In the genomic region with DNA sequence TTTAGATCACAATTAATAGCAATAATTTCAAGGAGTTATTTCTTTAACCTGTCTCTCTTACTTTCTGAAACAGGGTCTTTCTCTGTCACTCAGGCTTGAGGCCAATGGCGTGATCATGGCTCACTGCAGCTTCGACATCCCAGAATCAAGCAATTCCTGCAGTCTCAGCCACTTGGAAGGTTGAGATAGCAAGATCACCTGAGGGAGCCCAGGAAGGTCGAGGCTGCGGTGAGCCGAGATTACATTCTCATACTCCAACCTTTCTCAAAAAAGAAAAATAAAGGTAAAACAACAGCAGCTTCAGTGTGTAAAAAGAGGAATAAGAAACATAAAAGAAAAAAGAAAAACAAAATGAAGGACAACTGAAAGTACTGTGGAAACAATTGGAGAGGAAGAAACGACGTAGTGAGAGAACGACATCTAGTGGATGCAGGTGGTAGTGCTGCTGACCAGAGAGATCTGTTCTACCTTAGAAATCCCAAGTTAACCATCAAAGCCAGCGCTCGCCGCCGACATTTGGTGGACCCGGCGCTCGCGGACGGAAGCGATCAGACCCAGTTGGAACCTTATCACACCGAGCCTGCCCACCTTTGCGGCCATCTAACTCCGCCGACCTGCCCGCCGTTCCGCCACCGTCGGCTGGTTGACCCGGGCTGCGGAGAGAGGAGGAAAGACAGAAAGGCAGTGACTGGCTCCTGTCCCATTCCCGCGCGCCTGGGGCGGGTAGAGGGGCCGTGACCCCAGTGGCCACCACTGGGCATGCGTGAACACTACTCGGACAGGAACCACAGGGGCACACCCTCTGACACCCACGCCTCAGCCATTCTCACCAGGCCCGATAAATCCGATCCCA, we compare ENCODE assay signal across 8 cellular contexts.
A peak's percentile ranks its signal among the peaks of the same experiment; 100 is the strongest.
DNase-seq lines count a peak whose midpoint lies in the region; ATAC-seq lines count a peak whose summit lies in the region.

No MANE protein-coding gene starts in this region.

- H2AK5ac ChIP-seq in mesenchymal stem cell (ENCODE audit: low read length, severe bottlenecking): no peak overlapping the region

- DNase-seq in AG20443 (ENCODE audit: low spot score) (peak; percentile 62), NCI-H524 treated with DMSO at 0.1 percent for 48 hours (lab: John Stamatoyannopoulos, UW) (peak; percentile 11), mesenchymal stem cell (peak; percentile 1)
- peak; percentile 42 to 48 for DNase-seq in activated CD4-positive, alpha-beta T cell treated with anti-CD3 and anti-CD28 coated beads, Interleukin-2, amount 50 U/mL, for 24 hours (ENCODE audit: low read depth in 1 of 2, low spot score in 1 of 2)
- peak; percentile 18 to 48 (median 32) for DNase-seq in effector memory CD4-positive, alpha-beta T cell
- peak; percentile 17 for DNase-seq in stimulated activated CD8-positive, alpha-beta memory T cell treated with anti-CD3 and anti-CD28 coated beads, Interleukin-15, amount 100 ng/mL, for 24 hours (ENCODE audit: low read depth)

- no peak overlapping the region for H2BK12ac ChIP-seq in mesenchymal stem cell (ENCODE audit: low read length in 2 of 2)

- no peak overlapping the region for H3K18ac ChIP-seq in mesenchymal stem cell (ENCODE audit: low read depth in 1 of 2, low read length in 2 of 2)

- H3K4me2 ChIP-seq in mesenchymal stem cell (ENCODE audit: low read length, poor library complexity, severe bottlenecking): no peak overlapping the region

- no peaks in the 10 kb centered on the region for H3K4me1 ChIP-seq in effector memory CD4-positive, alpha-beta T cell (ENCODE audit: control insufficient read depth, insufficient read depth, low read length, poor library complexity, severe bottlenecking)
- no peaks in the 10 kb centered on the region for H3K4me1 ChIP-seq in mesenchymal stem cell (ENCODE audit: control insufficient read depth, insufficient read depth, low read depth, low read length)

- no peak overlapping the region for H3K23ac ChIP-seq in mesenchymal stem cell (ENCODE audit: low read length in 2 of 2)

- H3K4ac ChIP-seq in mesenchymal stem cell (ENCODE audit: low read depth in 1 of 2, low read length in 2 of 2): no peak overlapping the region

- no peak overlapping the region for H4K91ac ChIP-seq in mesenchymal stem cell (ENCODE audit: low read length)

- H3K27ac ChIP-seq in effector memory CD4-positive, alpha-beta T cell (ENCODE audit: insufficient read depth, low read length, poor library complexity, severe bottlenecking): no peak overlapping the region
- no peak overlapping the region for H3K27ac ChIP-seq in mesenchymal stem cell (ENCODE audit: low read length, poor library complexity, severe bottlenecking)

- no peaks in the 10 kb centered on the region for H3K36me3 ChIP-seq in effector memory CD4-positive, alpha-beta T cell (ENCODE audit: control insufficient read depth, insufficient read depth, low read length)
- H3K36me3 ChIP-seq in mesenchymal stem cell (ENCODE audit: control insufficient read depth in 1 of 2, insufficient read depth in 2 of 2, low read depth in 1 of 2, low read length in 2 of 2): no peaks in the 10 kb centered on the region

- no peak overlapping the region for H2AFZ ChIP-seq in mesenchymal stem cell (ENCODE audit: low read depth, low read length)

- no peak overlapping the region for H3K14ac ChIP-seq in mesenchymal stem cell (ENCODE audit: low read length in 2 of 2)

- WGBS in mesenchymal stem cell: 82% methylated on average over 36 of the region's 39 CpGs

- H3K9ac ChIP-seq in mesenchymal stem cell (ENCODE audit: low read length): peak overlapping the region; percentile 49

- H4K8ac ChIP-seq in mesenchymal stem cell (ENCODE audit: low read length): no peak overlapping the region

- H3K4me3 ChIP-seq in effector memory CD4-positive, alpha-beta T cell (ENCODE audit: insufficient read depth, low read depth, low read length, poor library complexity, severe bottlenecking): peak overlapping the region; percentile 48
- peak overlapping the region in 1 of 2 experiments; percentile 65 for H3K4me3 ChIP-seq in mesenchymal stem cell (ENCODE audit: insufficient read depth in 1 of 2, low read depth in 1 of 2, low read length in 2 of 2)

- H2BK120ac ChIP-seq in mesenchymal stem cell (ENCODE audit: low read depth, low read length): no peak overlapping the region

- H3K79me1 ChIP-seq in mesenchymal stem cell (replicated peaks; ENCODE audit: low read length, poor library complexity, severe bottlenecking): no peaks in the 10 kb centered on the region

- H2BK15ac ChIP-seq in mesenchymal stem cell (ENCODE audit: low read depth, poor library complexity, severe bottlenecking): no peak overlapping the region

- H3K9me3 ChIP-seq in effector memory CD4-positive, alpha-beta T cell (ENCODE audit: control insufficient read depth, low read length): no peaks in the 10 kb centered on the region
- no peaks in the 10 kb centered on the region for H3K9me3 ChIP-seq in mesenchymal stem cell (ENCODE audit: control insufficient read depth, low read length)

- no peak overlapping the region for H2BK5ac ChIP-seq in mesenchymal stem cell (ENCODE audit: low read depth, low read length, poor library complexity, severe bottlenecking)

- H3K27me3 ChIP-seq in effector memory CD4-positive, alpha-beta T cell (replicated peaks; ENCODE audit: control insufficient read depth, insufficient read depth, low read length, poor library complexity, severe bottlenecking): no peaks in the 10 kb centered on the region
- H3K27me3 ChIP-seq in mesenchymal stem cell (ENCODE audit: control insufficient read depth in 1 of 2, insufficient read depth in 1 of 2, low read length in 2 of 2): peaks cover 0 to 9% of the 10 kb centered on the region in 2 experiments

- ATAC-seq in GM19023 (IDR thresholded peaks at IDR 0.05; ENCODE audit: unreplicated experiment): peak; percentile 80
- ATAC-seq in HG03354 (IDR thresholded peaks at IDR 0.05; ENCODE audit: poor library complexity, severe bottlenecking, unreplicated experiment): peak; percentile 82

Comparison
In these comparisons a context has a peak if more than half of its experiments do, and no peak if none do; other contexts are left out.
1. DNase-seq: peak in every context shown above with its lines; median percentile 62 in AG20443; 45 in activated CD4-positive, alpha-beta T cell treated with anti-CD3 and anti-CD28 coated beads, Interleukin-2, amount 50 U/mL, for 24 hours; 32 in effector memory CD4-positive, alpha-beta T cell; 17 in stimulated activated CD8-positive, alpha-beta memory T cell treated with anti-CD3 and anti-CD28 coated beads, Interleukin-15, amount 100 ng/mL, for 24 hours; 11 in NCI-H524 treated with DMSO at 0.1 percent for 48 hours; 1 in mesenchymal stem cell.